8 cellular contexts compared by ENCODE assay signal in the genomic region with DNA sequence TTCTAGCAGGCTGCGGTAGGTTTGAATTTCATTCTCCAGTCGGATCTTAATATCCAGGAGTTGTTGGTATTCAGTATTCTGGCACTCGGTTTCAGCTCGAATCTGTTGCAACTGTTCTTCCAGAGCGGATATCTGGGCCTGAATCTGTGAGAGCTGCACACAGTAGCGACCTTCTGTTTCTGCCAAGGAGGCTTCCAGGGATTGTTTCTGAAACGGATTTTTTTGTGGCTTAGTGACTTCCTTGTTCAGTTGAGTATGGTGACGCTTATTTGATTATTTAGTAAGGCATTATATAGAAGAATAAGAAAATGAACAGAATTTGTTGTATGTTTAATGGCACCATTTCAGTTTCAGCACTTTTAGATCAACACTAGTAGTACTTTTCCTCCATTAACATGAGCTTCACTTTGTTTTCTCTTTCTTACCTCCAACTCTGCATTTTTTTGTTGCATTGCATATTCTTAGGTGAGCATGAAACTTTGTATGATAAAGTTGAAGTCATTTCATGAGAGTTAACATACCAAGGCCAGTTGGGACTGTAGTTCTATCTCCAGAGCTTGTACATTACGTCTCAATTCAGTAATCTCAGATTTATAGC. TPM values are rescaled to one million over a fixed set of nuclear protein-coding genes. Genes with fewer than 3 reads are reported as not detected.
DNase-seq lines count a peak whose midpoint lies in the region; ATAC-seq and TF ChIP-seq lines count a peak whose summit lies in the region.

No MANE protein-coding gene starts in this region.

- H3K4me3 ChIP-seq in GM06990 (replicated peaks; ENCODE audit: low read depth, low read length) (peak overlapping the region; percentile 74), Peyer's patch (peak overlapping the region; percentile 67 to 93 (median 68))

- H3K27ac ChIP-seq in Peyer's patch (peak overlapping the region in 2 of 4 donors; percentile 23 to 93), epithelial cell of prostate (peak overlapping the region; percentile 84)

- DNase-seq in GM06990 (ENCODE audit: extremely low read depth, insufficient read length) (no peak), Peyer's patch (no peak), epithelial cell of prostate (ENCODE audit: low read depth, low spot score) (no peak), natural killer cell (no peak), NCI-H1930 (lab: John Stamatoyannopoulos, UW) (no peak), activated gamma-delta T cell treated with Interleukin-2 at 50 U/mL for 16 hours (no peak)

- peaks cover 15 to 19% of the 10 kb centered on the region in 2 donors for H3K4me1 Mint-ChIP-seq in natural killer cell

- H3K27me3 Mint-ChIP-seq in natural killer cell (ENCODE audit: low read depth in 2 of 2), result peaks cover 11 to 24% of the 10 kb centered on the region in 2 donors

- H3K4me1 ChIP-seq in Peyer's patch, result peaks cover 0 to 5% (median 2%) of the 10 kb centered on the region in 4 donors

- peak overlapping the region; percentile 88 to 94 for H3K27ac Mint-ChIP-seq in natural killer cell

- H3K27me3 ChIP-seq in GM06990 (replicated peaks; ENCODE audit: control insufficient read depth, insufficient read depth, low read length) (no peaks in the 10 kb centered on the region), Peyer's patch (no peaks in the 10 kb centered on the region)

- TF ChIP-seq CTCF in GM06990 (IDR thresholded peaks at IDR 0.05; ENCODE audit: insufficient read depth, low read length, poor library complexity, severe bottlenecking), result no peak
- TF ChIP-seq CTCF in Peyer's patch (IDR thresholded peaks at IDR 0.05), result no peak
- no peak for TF ChIP-seq CTCF in natural killer cell (IDR thresholded peaks at IDR 0.05)

- peak overlapping the region; percentile 80 for H3K4me3 Mint-ChIP-seq in natural killer cell

- intact Hi-C loops in natural killer cell (cut with micrococcal nuclease), result no loop called here

- H3K9me3 ChIP-seq in Peyer's patch, result no peaks in the 10 kb centered on the region

- TF ChIP-seq POLR2A in Peyer's patch (IDR thresholded peaks at IDR 0.05), result no peak

- H3K9me3 Mint-ChIP-seq in natural killer cell, result peaks cover 3 to 4% of the 10 kb centered on the region in 2 donors

- peaks cover 11% of the 10 kb centered on the region for H3K36me3 Mint-ChIP-seq in natural killer cell

- no peak for ATAC-seq in natural killer cell
- ATAC-seq in GM18498 (IDR thresholded peaks at IDR 0.05; ENCODE audit: unreplicated experiment), result no peak
- ATAC-seq in GM21529 (IDR thresholded peaks at IDR 0.05; ENCODE audit: unreplicated experiment), result no peak

- H3K36me3 ChIP-seq in GM06990 (ENCODE audit: control insufficient read depth, insufficient read depth, low read length) (no peaks in the 10 kb centered on the region; the same call in 1 of the 2 replicates), Peyer's patch (peaks cover 0 to 11% (median 0%) of the 10 kb centered on the region in 3 donors)

RNA-seq across cellular contexts. Expression of a gene that starts 2.8 kb away (rescaled TPM):
- total RNA-seq in Peyer's patch (10 to 100 TPM in 2 of 4 donors, 1 to 10 TPM in 2; 5.1 to 19.0 (median 8.1) TPM), natural killer cell (10 to 100 TPM; 23.6 to 35.9 (median 25.5) TPM)

RNA-seq across cellular contexts. Expression of a gene that starts 19.9 kb away (rescaled TPM):
- total RNA-seq in Peyer's patch (under 1 TPM in 1 of 4 donors, not detected in 3; 0.88 TPM), natural killer cell (not detected)

RNA-seq across cellular contexts. Expression of a gene that starts 37.3 kb away (rescaled TPM):
- total RNA-seq in Peyer's patch, result not detected
- total RNA-seq in natural killer cell, result not detected

RNA-seq across cellular contexts. Expression of a gene that starts 47.4 kb away (rescaled TPM):
- total RNA-seq in Peyer's patch, result 10 to 100 TPM in 1 of 4 donors, 1 to 10 TPM in 2, not detected in 1; 4.9 to 18.2 (median 9.1) TPM
- not detected for total RNA-seq in natural killer cell

RNA-seq across cellular contexts. Expression of a gene that starts 47.6 kb away (rescaled TPM):
- total RNA-seq in Peyer's patch (not detected), natural killer cell (not detected)
